12 cellular contexts compared by ENCODE assay signal in genomic region chr2:234974501-234975385, GRCh38. TPM values are rescaled to one million over a fixed set of nuclear protein-coding genes. Genes with fewer than 3 reads are reported as not detected.
DNase-seq lines count a peak whose midpoint lies in the region; ATAC-seq, FAIRE-seq and TF ChIP-seq lines count a peak whose summit lies in the region.
"Had no signal": no experiment of that assay in that cellular context is flagged by ENCODE, and none has a peak within 500 bp of the region (broad histone marks: within the 10 kb centered on the region; RNA-seq: fewer than 3 reads in every experiment).

No MANE protein-coding gene starts in this region.

- intact Hi-C loops in uterus (cut with DNase I; ENCODE audit: low total_unique reads), result no loop called here

- H3K9me3 ChIP-seq in uterus, result no peaks in the 10 kb centered on the region
- H3K9me3 ChIP-seq: breast epithelium had no signal

- TF ChIP-seq POLR2A in uterus (IDR thresholded peaks at IDR 0.05), result no peak

- H3K27me3 ChIP-seq in layer of hippocampus (ENCODE audit: control insufficient read depth, insufficient read depth, low read length), result no peaks in the 10 kb centered on the region
- no peaks in the 10 kb centered on the region for H3K27me3 ChIP-seq in uterus
- H3K27me3 ChIP-seq: breast epithelium had no signal

- peaks cover 61% of the 10 kb centered on the region for H3K36me3 Mint-ChIP-seq in HFFc6 (ENCODE audit: low read depth)

- no peak for ATAC-seq in GM19467 (IDR thresholded peaks at IDR 0.05; ENCODE audit: unreplicated experiment)

- H3K4me1 Mint-ChIP-seq in HFFc6 (ENCODE audit: low read depth), result peaks cover 68% of the 10 kb centered on the region

- TF ChIP-seq CTCF in HFFc6 (IDR thresholded peaks at IDR 0.05), result no peak
- TF ChIP-seq CTCF in D721Med (IDR thresholded peaks at IDR 0.05; ENCODE audit: insufficient read depth, missing control alignments), result no peak
- TF ChIP-seq CTCF in uterus (IDR thresholded peaks at IDR 0.05), result no peak

- no peaks in the 10 kb centered on the region for H3K36me3 ChIP-seq in uterus
- H3K36me3 ChIP-seq: breast epithelium had no signal

- DNase-seq in HFFc6 (peak; percentile 71), caudate nucleus (lab: John Stamatoyannopoulos, UW) (peak in 8 of 61 donors; percentile 14 to 62 (median 28)), substantia nigra (lab: John Stamatoyannopoulos, UW) (peak in 5 of 49 donors; percentile 19 to 39 (median 29)), D721Med (ENCODE audit: insufficient read length, low spot score) (no peak), uterus (no peak)
- DNase-seq: activated CD4-positive, alpha-beta T cell treated with anti-CD3 and anti-CD28 coated beads, Interleukin-2, amount 50 U/mL, for 48 hours; NCI-H1105 treated with DMSO at 0.1 percent for 48 hours; retina; SHP77 had no signal

- H3K27ac ChIP-seq in caudate nucleus (ENCODE audit: low read depth, low read length) (peak overlapping the region; percentile 8), layer of hippocampus (ENCODE audit: low read depth, low read length) (peak overlapping the region; percentile 12), substantia nigra (ENCODE audit: low read depth, low read length, poor library complexity, severe bottlenecking) (peak overlapping the region; percentile 49), uterus (no peak overlapping the region)

- H3K27ac Mint-ChIP-seq in HFFc6, result peak overlapping the region; percentile 77

- H3K4me3 ChIP-seq in uterus, result no peak overlapping the region
- H3K4me3 ChIP-seq: breast epithelium had no signal

- H3K4me1 ChIP-seq in uterus, result peaks cover 0 to 18% of the 10 kb centered on the region in 2 donors

- peak overlapping the region; percentile 31; the same call in 1 of the 2 replicates for H3K4me3 Mint-ChIP-seq in HFFc6

- H3K27me3 Mint-ChIP-seq in HFFc6 (ENCODE audit: insufficient read depth), result peaks cover 11% of the 10 kb centered on the region

- peaks cover 10% of the 10 kb centered on the region; the same call in 1 of the 2 replicates for H3K9me3 Mint-ChIP-seq in HFFc6

- no peak for FAIRE-seq in D721Med (lab: Jason Lieb, UNC)

RNA-seq across cellular contexts. Expression of gene SH3BP4, which starts 22.9 kb away (rescaled TPM):
- 10 to 100 TPM; 82.3 to 98.7 (median 87.8) TPM for total RNA-seq in HFFc6 (2021; fragmentation: NEBNext Ultra II Directional; extraction: Animal tissue kit (Norgen Biotek cat#: 25700))
- 10 to 100 TPM; 13.5 to 28.4 (median 20.1) TPM for total RNA-seq in uterus

Comparison
In these comparisons a context has a peak if more than half of its experiments do, and no peak if none do; other contexts are left out.
1. H3K27ac ChIP-seq: peak in caudate nucleus (single experiment), layer of hippocampus (single experiment) and substantia nigra (single experiment); none in uterus (0 of 2).